1 cellular context compared by ENCODE assay signal in genomic region chr10:29210469-29210868, GRCh38.
A peak's percentile ranks its signal among the peaks of the same experiment; 100 is the strongest.
TF ChIP-seq lines count a peak whose summit lies in the region.

No MANE protein-coding gene starts in this region.

TF ChIP-seq in K562, 482 proteins besides CTCF, POLR2A, EP300 and RAD21 (continued from another document):
- TF ChIP-seq ZBTB49 (CRISPR knock-in tag; IDR thresholded peaks at IDR 0.05; ENCODE audit: borderline replicate concordance) (no peak), TOE1 (IDR thresholded peaks at IDR 0.05; ENCODE audit: borderline replicate concordance) (no peak), TOE1 (CRISPR knock-in tag; IDR thresholded peaks at IDR 0.05; ENCODE audit: borderline replicate concordance, low read depth) (no peak), ZNF316 (IDR thresholded peaks at IDR 0.05) (peak; percentile 63), BRD9 (IDR thresholded peaks at IDR 0.05; ENCODE audit: low read depth, partially characterized antibody) (no peak), C11orf30 (IDR thresholded peaks at IDR 0.05; ENCODE audit: low read depth) (peak; percentile 49), SFPQ (IDR thresholded peaks at IDR 0.05; ENCODE audit: low read depth, low read length) (no peak), ZNF699 (CRISPR knock-in tag; IDR thresholded peaks at IDR 0.05; ENCODE audit: insufficient replicate concordance) (no peak)
